Comparison of ENCODE assay signal across 1 cellular context in genomic region chr19:2650515-2650914, GRCh38.
A peak's percentile ranks its signal among the peaks of the same experiment; 100 is the strongest.
TF ChIP-seq lines count a peak whose summit lies in the region.

No MANE protein-coding gene starts in this region.

TF ChIP-seq in HepG2, 621 proteins besides CTCF, POLR2A, EP300 and RAD21 (continued from another document and continues in another):
- TF ChIP-seq MEF2D (CRISPR knock-in tag; IDR thresholded peaks at IDR 0.05) (0 out of 2 replicates have a peak, but pooled peaks have one; percentile 48), NRL (CRISPR knock-in tag; IDR thresholded peaks at IDR 0.05; ENCODE audit: borderline replicate concordance) (peak; percentile 40; the same call in 1 of the 2 replicates), NONO (IDR thresholded peaks at IDR 0.05) (no peak), NONO (CRISPR knock-in tag; conservative IDR thresholded peaks at IDR 0.05) (0 out of 2 replicates have a peak, but pooled peaks have one; percentile 47), REXO4 (CRISPR knock-in tag; IDR thresholded peaks at IDR 0.05; ENCODE audit: borderline replicate concordance) (no peak), TOPORS (CRISPR knock-in tag; IDR thresholded peaks at IDR 0.05) (no peak), KLF16 (CRISPR knock-in tag; IDR thresholded peaks at IDR 0.05) (no peak), ZNF768 (CRISPR knock-in tag; IDR thresholded peaks at IDR 0.05) (peak; percentile 73; the same call in 1 of the 2 replicates), THAP7 (CRISPR knock-in tag; IDR thresholded peaks at IDR 0.05) (no peak), SETDB1 (CRISPR knock-in tag; IDR thresholded peaks at IDR 0.05; ENCODE audit: borderline replicate concordance) (no peak), REPIN1 (CRISPR knock-in tag; IDR thresholded peaks at IDR 0.05; ENCODE audit: borderline replicate concordance, low read depth) (peak; percentile 42; the same call in 1 of the 2 replicates), THAP11 (CRISPR knock-in tag; IDR thresholded peaks at IDR 0.05) (0 out of 2 replicates have a peak, but pooled peaks have one; percentile 24), NKX3-1 (CRISPR knock-in tag; IDR thresholded peaks at IDR 0.05) (no peak), TFAP4 (IDR thresholded peaks at IDR 0.05; ENCODE audit: borderline replicate concordance, low read depth) (peak; percentile 90; the same call in 1 of the 2 replicates), SALL2 (CRISPR knock-in tag; IDR thresholded peaks at IDR 0.05) (0 out of 2 replicates have a peak, but pooled peaks have one; percentile 27), NFATC3 (CRISPR knock-in tag; IDR thresholded peaks at IDR 0.05) (no peak), SOX5 (CRISPR knock-in tag; IDR thresholded peaks at IDR 0.05; ENCODE audit: borderline replicate concordance) (0 out of 2 replicates have a peak, but pooled peaks have one; percentile 9), SSRP1 (CRISPR knock-in tag; IDR thresholded peaks at IDR 0.05) (no peak), ZSCAN31 (CRISPR knock-in tag; IDR thresholded peaks at IDR 0.05; ENCODE audit: low read depth) (no peak), TEF (CRISPR knock-in tag; IDR thresholded peaks at IDR 0.05) (no peak), ZNF350 (CRISPR knock-in tag; IDR thresholded peaks at IDR 0.05; ENCODE audit: borderline replicate concordance, low read depth) (0 out of 2 replicates have a peak, but pooled peaks have one; percentile 38), ZNF333 (CRISPR knock-in tag; IDR thresholded peaks at IDR 0.05; ENCODE audit: borderline replicate concordance) (no peak), ZGPAT (CRISPR knock-in tag; IDR thresholded peaks at IDR 0.05) (peak; percentile 57; the same call in 1 of the 2 replicates), CHD4 (IDR thresholded peaks at IDR 0.05; ENCODE audit: borderline replicate concordance, low read length) (no peak), ZBTB7A (CRISPR knock-in tag; IDR thresholded peaks at IDR 0.05) (peak; percentile 20; the same call in 1 of the 2 replicates), HDAC2 (CRISPR knock-in tag; IDR thresholded peaks at IDR 0.05) (peak; percentile 68; the same call in 1 of the 2 replicates), NR2F2 (IDR thresholded peaks at IDR 0.05; ENCODE audit: borderline replicate concordance, low read depth) (peak; percentile 16; the same call in 1 of the 2 replicates), ZNF574 (CRISPR knock-in tag; IDR thresholded peaks at IDR 0.05) (peak; percentile 43; the same call in 1 of the 2 replicates), CBX2 (IDR thresholded peaks at IDR 0.05; ENCODE audit: low read depth, low read length) (no peak), CBX2 (CRISPR knock-in tag; IDR thresholded peaks at IDR 0.05; ENCODE audit: low read depth) (no peak), NR2C2 (CRISPR knock-in tag; IDR thresholded peaks at IDR 0.05; ENCODE audit: borderline replicate concordance) (peak; percentile 68), BCL6 (CRISPR knock-in tag; IDR thresholded peaks at IDR 0.05) (peak; percentile 92), RXRA (CRISPR knock-in tag; IDR thresholded peaks at IDR 0.05) (peak; percentile 98)
- TF ChIP-seq, protein P1, sequence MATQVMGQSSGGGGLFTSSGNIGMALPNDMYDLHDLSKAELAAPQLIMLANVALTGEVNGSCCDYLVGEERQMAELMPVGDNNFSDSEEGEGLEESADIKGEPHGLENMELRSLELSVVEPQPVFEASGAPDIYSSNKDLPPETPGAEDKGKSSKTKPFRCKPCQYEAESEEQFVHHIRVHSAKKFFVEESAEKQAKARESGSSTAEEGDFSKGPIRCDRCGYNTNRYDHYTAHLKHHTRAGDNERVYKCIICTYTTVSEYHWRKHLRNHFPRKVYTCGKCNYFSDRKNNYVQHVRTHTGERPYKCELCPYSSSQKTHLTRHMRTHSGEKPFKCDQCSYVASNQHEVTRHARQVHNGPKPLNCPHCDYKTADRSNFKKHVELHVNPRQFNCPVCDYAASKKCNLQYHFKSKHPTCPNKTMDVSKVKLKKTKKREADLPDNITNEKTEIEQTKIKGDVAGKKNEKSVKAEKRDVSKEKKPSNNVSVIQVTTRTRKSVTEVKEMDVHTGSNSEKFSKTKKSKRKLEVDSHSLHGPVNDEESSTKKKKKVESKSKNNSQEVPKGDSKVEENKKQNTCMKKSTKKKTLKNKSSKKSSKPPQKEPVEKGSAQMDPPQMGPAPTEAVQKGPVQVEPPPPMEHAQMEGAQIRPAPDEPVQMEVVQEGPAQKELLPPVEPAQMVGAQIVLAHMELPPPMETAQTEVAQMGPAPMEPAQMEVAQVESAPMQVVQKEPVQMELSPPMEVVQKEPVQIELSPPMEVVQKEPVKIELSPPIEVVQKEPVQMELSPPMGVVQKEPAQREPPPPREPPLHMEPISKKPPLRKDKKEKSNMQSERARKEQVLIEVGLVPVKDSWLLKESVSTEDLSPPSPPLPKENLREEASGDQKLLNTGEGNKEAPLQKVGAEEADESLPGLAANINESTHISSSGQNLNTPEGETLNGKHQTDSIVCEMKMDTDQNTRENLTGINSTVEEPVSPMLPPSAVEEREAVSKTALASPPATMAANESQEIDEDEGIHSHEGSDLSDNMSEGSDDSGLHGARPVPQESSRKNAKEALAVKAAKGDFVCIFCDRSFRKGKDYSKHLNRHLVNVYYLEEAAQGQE (IDR thresholded peaks at IDR 0.05; ENCODE audit: borderline replicate concordance in 1 of 2, low read depth in 1 of 2, low read length in 2 of 2), result peak in 1 of 2 experiments; percentile 11; a peak in 1 of 4 replicates
- TF ChIP-seq, protein P2, sequence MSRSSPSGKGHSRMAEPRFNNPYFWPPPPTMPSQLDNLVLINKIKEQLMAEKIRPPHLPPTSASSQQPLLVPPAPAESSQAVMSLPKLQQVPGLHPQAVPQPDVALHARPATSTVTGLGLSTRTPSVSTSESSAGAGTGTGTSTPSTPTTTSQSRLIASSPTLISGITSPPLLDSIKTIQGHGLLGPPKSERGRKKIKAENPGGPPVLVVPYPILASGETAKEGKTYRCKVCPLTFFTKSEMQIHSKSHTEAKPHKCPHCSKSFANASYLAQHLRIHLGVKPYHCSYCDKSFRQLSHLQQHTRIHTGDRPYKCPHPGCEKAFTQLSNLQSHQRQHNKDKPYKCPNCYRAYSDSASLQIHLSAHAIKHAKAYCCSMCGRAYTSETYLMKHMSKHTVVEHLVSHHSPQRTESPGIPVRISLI (CRISPR knock-in tag; IDR thresholded peaks at IDR 0.05; ENCODE audit: borderline replicate concordance), result peak; percentile 14; the same call in 1 of the 2 replicates
- TF ChIP-seq, protein P3, sequence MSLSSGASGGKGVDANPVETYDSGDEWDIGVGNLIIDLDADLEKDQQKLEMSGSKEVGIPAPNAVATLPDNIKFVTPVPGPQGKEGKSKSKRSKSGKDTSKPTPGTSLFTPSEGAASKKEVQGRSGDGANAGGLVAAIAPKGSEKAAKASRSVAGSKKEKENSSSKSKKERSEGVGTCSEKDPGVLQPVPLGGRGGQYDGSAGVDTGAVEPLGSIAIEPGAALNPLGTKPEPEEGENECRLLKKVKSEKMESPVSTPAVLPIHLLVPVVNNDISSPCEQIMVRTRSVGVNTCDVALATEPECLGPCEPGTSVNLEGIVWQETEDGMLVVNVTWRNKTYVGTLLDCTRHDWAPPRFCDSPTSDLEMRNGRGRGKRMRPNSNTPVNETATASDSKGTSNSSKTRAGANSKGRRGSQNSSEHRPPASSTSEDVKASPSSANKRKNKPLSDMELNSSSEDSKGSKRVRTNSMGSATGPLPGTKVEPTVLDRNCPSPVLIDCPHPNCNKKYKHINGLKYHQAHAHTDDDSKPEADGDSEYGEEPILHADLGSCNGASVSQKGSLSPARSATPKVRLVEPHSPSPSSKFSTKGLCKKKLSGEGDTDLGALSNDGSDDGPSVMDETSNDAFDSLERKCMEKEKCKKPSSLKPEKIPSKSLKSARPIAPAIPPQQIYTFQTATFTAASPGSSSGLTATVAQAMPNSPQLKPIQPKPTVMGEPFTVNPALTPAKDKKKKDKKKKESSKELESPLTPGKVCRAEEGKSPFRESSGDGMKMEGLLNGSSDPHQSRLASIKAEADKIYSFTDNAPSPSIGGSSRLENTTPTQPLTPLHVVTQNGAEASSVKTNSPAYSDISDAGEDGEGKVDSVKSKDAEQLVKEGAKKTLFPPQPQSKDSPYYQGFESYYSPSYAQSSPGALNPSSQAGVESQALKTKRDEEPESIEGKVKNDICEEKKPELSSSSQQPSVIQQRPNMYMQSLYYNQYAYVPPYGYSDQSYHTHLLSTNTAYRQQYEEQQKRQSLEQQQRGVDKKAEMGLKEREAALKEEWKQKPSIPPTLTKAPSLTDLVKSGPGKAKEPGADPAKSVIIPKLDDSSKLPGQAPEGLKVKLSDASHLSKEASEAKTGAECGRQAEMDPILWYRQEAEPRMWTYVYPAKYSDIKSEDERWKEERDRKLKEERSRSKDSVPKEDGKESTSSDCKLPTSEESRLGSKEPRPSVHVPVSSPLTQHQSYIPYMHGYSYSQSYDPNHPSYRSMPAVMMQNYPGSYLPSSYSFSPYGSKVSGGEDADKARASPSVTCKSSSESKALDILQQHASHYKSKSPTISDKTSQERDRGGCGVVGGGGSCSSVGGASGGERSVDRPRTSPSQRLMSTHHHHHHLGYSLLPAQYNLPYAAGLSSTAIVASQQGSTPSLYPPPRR (CRISPR knock-in tag; IDR thresholded peaks at IDR 0.05; ENCODE audit: borderline replicate concordance), result peak; percentile 38; the same call in 1 of the 2 replicates
- TF ChIP-seq, protein P4, sequence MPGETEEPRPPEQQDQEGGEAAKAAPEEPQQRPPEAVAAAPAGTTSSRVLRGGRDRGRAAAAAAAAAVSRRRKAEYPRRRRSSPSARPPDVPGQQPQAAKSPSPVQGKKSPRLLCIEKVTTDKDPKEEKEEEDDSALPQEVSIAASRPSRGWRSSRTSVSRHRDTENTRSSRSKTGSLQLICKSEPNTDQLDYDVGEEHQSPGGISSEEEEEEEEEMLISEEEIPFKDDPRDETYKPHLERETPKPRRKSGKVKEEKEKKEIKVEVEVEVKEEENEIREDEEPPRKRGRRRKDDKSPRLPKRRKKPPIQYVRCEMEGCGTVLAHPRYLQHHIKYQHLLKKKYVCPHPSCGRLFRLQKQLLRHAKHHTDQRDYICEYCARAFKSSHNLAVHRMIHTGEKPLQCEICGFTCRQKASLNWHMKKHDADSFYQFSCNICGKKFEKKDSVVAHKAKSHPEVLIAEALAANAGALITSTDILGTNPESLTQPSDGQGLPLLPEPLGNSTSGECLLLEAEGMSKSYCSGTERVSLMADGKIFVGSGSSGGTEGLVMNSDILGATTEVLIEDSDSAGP (CRISPR knock-in tag; IDR thresholded peaks at IDR 0.05; ENCODE audit: borderline replicate concordance), result peak; percentile 63; the same call in 1 of the 2 replicates
